In the genomic region with DNA sequence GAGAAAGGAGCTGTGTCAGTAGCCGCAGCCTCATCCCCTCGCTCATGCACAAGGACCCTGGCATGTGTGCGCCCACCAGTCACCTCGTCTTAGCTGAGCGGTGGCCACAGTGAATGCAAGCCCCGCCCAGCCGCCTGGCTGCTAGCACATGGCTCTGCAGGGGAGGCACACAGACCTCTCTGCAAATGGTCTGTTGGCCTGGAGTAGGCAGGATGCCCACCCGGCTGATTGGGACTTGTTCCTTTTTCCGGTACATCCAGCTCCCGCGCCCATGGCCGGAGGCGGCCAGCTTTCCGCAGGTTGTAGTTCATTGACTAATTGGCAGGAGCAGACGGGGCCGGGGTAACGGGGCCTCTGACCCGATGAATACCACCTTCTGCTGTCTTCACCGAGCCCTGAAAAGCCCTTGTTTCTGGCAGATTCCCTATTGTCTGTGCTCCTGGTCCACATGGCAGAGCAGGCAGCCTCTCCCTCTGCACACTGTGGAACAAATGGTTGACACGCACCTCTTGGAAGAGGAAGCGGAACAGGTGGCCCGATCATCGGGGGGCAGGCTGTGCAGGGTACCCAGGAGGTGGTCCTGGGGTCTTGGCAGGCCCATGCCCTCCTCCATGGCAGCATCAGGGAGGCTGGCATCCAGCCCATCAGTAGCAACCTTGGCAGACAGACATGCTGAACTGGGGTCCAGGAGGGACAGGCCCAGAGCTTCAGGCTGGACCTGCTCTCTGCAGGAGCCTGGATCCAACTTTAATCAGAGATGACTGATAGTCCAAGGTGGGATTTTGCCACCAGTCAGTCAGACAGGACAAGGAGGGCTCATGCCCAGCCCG, we compare ENCODE assay signal across 28 cellular contexts.
A peak's percentile ranks its signal among the peaks of the same experiment; 100 is the strongest.
DNase-seq lines count a peak whose midpoint lies in the region; ATAC-seq and TF ChIP-seq lines count a peak whose summit lies in the region.
"Had no signal": no experiment of that assay in that cellular context is flagged by ENCODE, and none has a peak within 500 bp of the region (broad histone marks: within the 10 kb centered on the region; RNA-seq: fewer than 3 reads in every experiment).

No MANE protein-coding gene starts in this region.

- H3K36me3 ChIP-seq in endodermal cell (ENCODE audit: control insufficient read depth, insufficient read depth, low read length) (no peaks in the 10 kb centered on the region), mesendoderm (ENCODE audit: control insufficient read depth, insufficient read depth, low read length) (no peaks in the 10 kb centered on the region)
- H3K36me3 ChIP-seq: adrenal gland, colonic mucosa, esophagus squamous epithelium, MG63, transverse colon had no signal

- H3K4me3 ChIP-seq in endodermal cell (ENCODE audit: low read length) (no peak overlapping the region), mesendoderm (ENCODE audit: low read length) (no peak overlapping the region)
- H3K4me3 ChIP-seq: adrenal gland, body of pancreas, colonic mucosa, esophagus squamous epithelium, MG63, transverse colon had no signal

- no peak overlapping the region for H3K4me3 Mint-ChIP-seq in endodermal cell
- H3K4me3 Mint-ChIP-seq in activated naive CD4-positive, alpha-beta T cell treated with anti-CD3 and anti-CD28 coated beads for 36 hours, result no peak overlapping the region
- H3K4me3 Mint-ChIP-seq: activated T-cell treated with anti-CD3 and anti-CD28 coated beads, Interleukin-2, amount 50 U/mL, for 4 hours; mesothelial cell of epicardium; naive B cell; T-helper 17 cell had no signal

- H3K27ac Mint-ChIP-seq in endodermal cell, result no peak overlapping the region
- no peak overlapping the region for H3K27ac Mint-ChIP-seq in activated naive CD4-positive, alpha-beta T cell treated with anti-CD3 and anti-CD28 coated beads for 36 hours
- H3K27ac Mint-ChIP-seq: mesothelial cell of epicardium, T-helper 17 cell had no signal

- H2AK5ac ChIP-seq in mesendoderm (ENCODE audit: low read length), result no peak overlapping the region

- no peak overlapping the region for H3K4ac ChIP-seq in mesendoderm (ENCODE audit: low read depth, low read length)

- H3K4me2 ChIP-seq in mesendoderm (ENCODE audit: low read length), result no peak overlapping the region

- no peaks in the 10 kb centered on the region for H3K27me3 Mint-ChIP-seq in endodermal cell (ENCODE audit: insufficient read depth)
- H3K27me3 Mint-ChIP-seq in activated naive CD4-positive, alpha-beta T cell treated with anti-CD3 and anti-CD28 coated beads for 36 hours (ENCODE audit: low read depth), result no peaks in the 10 kb centered on the region

- H3K9me3 Mint-ChIP-seq in endodermal cell, result peaks cover 7% of the 10 kb centered on the region
- peaks cover 13% of the 10 kb centered on the region for H3K9me3 Mint-ChIP-seq in activated naive CD4-positive, alpha-beta T cell treated with anti-CD3 and anti-CD28 coated beads for 36 hours

- intact Hi-C loops in sciatic nerve (cut with DNase I), result no loop called here
- intact Hi-C loops in activated naive CD4-positive, alpha-beta T cell treated with anti-CD3 and anti-CD28 coated beads for 36 hours (cut with micrococcal nuclease), result no loop called here

- ATAC-seq in sciatic nerve (no peak), HG03442 (IDR thresholded peaks at IDR 0.05; ENCODE audit: unreplicated experiment) (no peak)
- ATAC-seq: activated T-cell treated with anti-CD3 and anti-CD28 coated beads, Interleukin-2, amount 50 U/mL, for 4 hours; body of pancreas; left colon; SK-N-SH treated with all-trans-retinoic acid at 6 μM for 48 hours; T-helper 17 cell had no signal

- H3K56ac ChIP-seq in mesendoderm (ENCODE audit: low read length), result no peak overlapping the region

- H3K79me1 ChIP-seq in mesendoderm (ENCODE audit: low read length), result no peaks in the 10 kb centered on the region

- no peak for TF ChIP-seq CTCF in endodermal cell (conservative IDR thresholded peaks at IDR 0.05)

- H3K9ac ChIP-seq in endodermal cell (ENCODE audit: extremely low read depth, low read length, poor library complexity, severe bottlenecking) (no peak overlapping the region), mesendoderm (ENCODE audit: low read length) (no peak overlapping the region)

- H4K8ac ChIP-seq in mesendoderm (ENCODE audit: low read depth, low read length), result no peak overlapping the region

- H3K23ac ChIP-seq in mesendoderm (ENCODE audit: low read length), result no peak overlapping the region

- no peak overlapping the region for H2BK120ac ChIP-seq in mesendoderm (ENCODE audit: low read depth, low read length)

- no peaks in the 10 kb centered on the region for H3K4me1 Mint-ChIP-seq in endodermal cell
- no peaks in the 10 kb centered on the region for H3K4me1 Mint-ChIP-seq in activated naive CD4-positive, alpha-beta T cell treated with anti-CD3 and anti-CD28 coated beads for 36 hours (ENCODE audit: low read depth)
- H3K4me1 Mint-ChIP-seq: mesothelial cell of epicardium, naive B cell, T-helper 17 cell had no signal

- no peaks in the 10 kb centered on the region for H3K79me2 ChIP-seq in mesendoderm (ENCODE audit: control insufficient read depth, insufficient read depth, low read length)

- no peaks in the 10 kb centered on the region for H3K27me3 ChIP-seq in endodermal cell (ENCODE audit: control insufficient read depth, insufficient read depth, low read length, poor library complexity, severe bottlenecking)
- no peaks in the 10 kb centered on the region for H3K27me3 ChIP-seq in mesendoderm (ENCODE audit: insufficient read depth, low read length, poor library complexity)
- H3K27me3 ChIP-seq: adrenal gland, body of pancreas, colonic mucosa, MG63, transverse colon had no signal

- no peak overlapping the region for H2BK15ac ChIP-seq in mesendoderm (replicated peaks; ENCODE audit: low read depth)

- CTCF ChIA-PET in activated naive CD4-positive, alpha-beta T cell treated with anti-CD3 and anti-CD28 coated beads for 36 hours (lab: Charles Lee), result no interaction called here

- WGBS in endodermal cell (ENCODE audit: insufficient coverage in 1 of 2, insufficient read length in 1 of 2), 2 experiments, result 88% methylated on average over 21 to 24 of the region's 24 CpGs
- WGBS in mesendoderm (ENCODE audit: extremely low coverage, insufficient coverage, low lambda C conversion rate), result no CpG with 5 or more reads among the region's 24 CpGs

- DNase-seq in G401 (ENCODE audit: low spot score) (peak; percentile 99), NCI-H446 (lab: John Stamatoyannopoulos, UW) (peak; percentile 73 to 95), endodermal cell (peak; percentile 38), sciatic nerve (ENCODE audit: low spot score) (peak; percentile 57), mesendoderm (no peak)
- no peak for DNase-seq in activated naive CD4-positive, alpha-beta T cell treated with anti-CD3 and anti-CD28 coated beads for 36 hours
- DNase-seq: activated CD4-positive, alpha-beta T cell treated with anti-CD3 and anti-CD28 coated beads for 4 hours; activated gamma-delta T cell treated with Interleukin-2 at 50 U/mL for 16 hours; activated T-cell treated with anti-CD3 and anti-CD28 coated beads, Interleukin-2, amount 50 U/mL, for 4 hours; adrenal gland; body of pancreas; colonic mucosa; esophagus squamous epithelium; KBM-7; MG63; naive B cell; NCI-H1105 treated with DMSO at 0.1 percent for 48 hours; NCI-H2081 treated with DMSO at 0.1 percent for 48 hours; NCI-H82; occipital lobe; small intestine; stimulated activated CD4-positive, alpha-beta T cell treated with anti-CD3 and anti-CD28 coated beads, Interleukin-2, amount 100 ng/mL, for 24 hours; transverse colon had no signal

- H3K9me3 ChIP-seq in endodermal cell (ENCODE audit: control insufficient read depth, low read length), result peaks cover 11% of the 10 kb centered on the region
- H3K9me3 ChIP-seq: adrenal gland, body of pancreas, colonic mucosa, esophagus squamous epithelium, MG63, transverse colon had no signal

- H3K36me3 Mint-ChIP-seq in endodermal cell (ENCODE audit: low read depth), result no peaks in the 10 kb centered on the region
- no peaks in the 10 kb centered on the region for H3K36me3 Mint-ChIP-seq in activated naive CD4-positive, alpha-beta T cell treated with anti-CD3 and anti-CD28 coated beads for 36 hours (ENCODE audit: low read depth)
- H3K36me3 Mint-ChIP-seq: mesothelial cell of epicardium had no signal

- no peak overlapping the region for H3K18ac ChIP-seq in mesendoderm (ENCODE audit: low read length)

- H2BK5ac ChIP-seq in mesendoderm (ENCODE audit: low read length), result no peak overlapping the region

- H3K4me1 ChIP-seq in endodermal cell (ENCODE audit: control insufficient read depth, insufficient read depth, low read length), result no peaks in the 10 kb centered on the region
- no peaks in the 10 kb centered on the region for H3K4me1 ChIP-seq in mesendoderm (ENCODE audit: control insufficient read depth, low read depth, low read length)
- H3K4me1 ChIP-seq: adrenal gland, body of pancreas, colonic mucosa, esophagus squamous epithelium had no signal

- no peak overlapping the region for H3K27ac ChIP-seq in endodermal cell (ENCODE audit: low read depth, low read length)
- H3K27ac ChIP-seq in mesendoderm (ENCODE audit: low read depth, low read length), result no peak overlapping the region
- H3K27ac ChIP-seq: adrenal gland, body of pancreas, colonic mucosa, esophagus squamous epithelium, transverse colon had no signal

- H4K5ac ChIP-seq in mesendoderm (ENCODE audit: low read length), result no peak overlapping the region

- in situ Hi-C loops in G401 (cut with HindIII; ENCODE audit: low sequenced_read_pairs), result no loop called here

Comparison
In these comparisons a context has a peak if more than half of its experiments do, and no peak if none do; other contexts are left out.
1. DNase-seq: peak in G401 (single experiment), NCI-H446 (2 of 2), endodermal cell (single experiment) and sciatic nerve (single experiment); none in mesendoderm (single experiment) and activated naive CD4-positive, alpha-beta T cell treated with anti-CD3 and anti-CD28 coated beads for 36 hours (single experiment).